ENCODE assay signal across 13 cellular contexts in the genomic region with DNA sequence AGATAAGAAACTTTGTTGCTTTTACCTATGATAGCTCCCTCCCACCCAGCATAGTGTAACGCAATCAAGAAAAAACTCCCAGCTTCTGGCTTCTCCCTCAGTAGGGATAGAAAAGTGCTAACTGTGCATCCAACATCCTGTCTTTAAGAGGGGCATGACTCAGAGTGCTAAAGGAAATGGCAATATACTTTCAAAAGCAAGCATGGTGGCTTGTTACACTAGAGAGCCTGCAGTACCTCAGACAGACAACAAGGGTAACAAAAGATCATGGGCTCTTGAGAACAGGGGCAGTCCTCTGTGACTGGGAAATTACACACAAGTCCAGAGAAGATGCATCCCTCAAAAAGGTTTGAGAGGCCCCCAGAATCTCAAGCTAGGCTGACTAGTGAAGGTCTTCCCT. TPM values are rescaled to one million over a fixed set of nuclear protein-coding genes. Genes with fewer than 3 reads are reported as not detected.
DNase-seq lines count a peak whose midpoint lies in the region; ATAC-seq, FAIRE-seq and TF ChIP-seq lines count a peak whose summit lies in the region.
"Had no signal": no experiment of that assay in that cellular context is flagged by ENCODE, and none has a peak within 500 bp of the region (broad histone marks: within the 10 kb centered on the region; RNA-seq: fewer than 3 reads in every experiment).

No MANE protein-coding gene starts in this region.

- POLR2A ChIA-PET in WTC11 (lab: Charles Lee), result no interaction called here
- POLR2A ChIA-PET in activated CD4-positive, alpha-beta memory T cell treated with anti-CD3 and anti-CD28 coated beads, Interleukin-2, amount 10 ng/mL, durations not matched to agents 7 days and 5 days (lab: Charles Lee), result no interaction called here

- H3K9me3 Mint-ChIP-seq in WTC11, result no peaks in the 10 kb centered on the region
- no peaks in the 10 kb centered on the region for H3K9me3 Mint-ChIP-seq in glutamatergic neuron (ENCODE audit: unreplicated experiment)
- H3K9me3 Mint-ChIP-seq in activated CD4-positive, alpha-beta memory T cell treated with anti-CD3 and anti-CD28 coated beads, Interleukin-2, amount 10 ng/mL, durations not matched to agents 7 days and 5 days, result no peaks in the 10 kb centered on the region

- H3K36me3 Mint-ChIP-seq in WTC11 (no peaks in the 10 kb centered on the region), glutamatergic neuron (ENCODE audit: unreplicated experiment) (no peaks in the 10 kb centered on the region)
- H3K36me3 Mint-ChIP-seq in activated CD4-positive, alpha-beta memory T cell treated with anti-CD3 and anti-CD28 coated beads, Interleukin-2, amount 10 ng/mL, durations not matched to agents 7 days and 5 days (ENCODE audit: low read depth), result no peaks in the 10 kb centered on the region

- H3K4me3 Mint-ChIP-seq in WTC11 (no peak overlapping the region), glutamatergic neuron (ENCODE audit: unreplicated experiment) (no peak overlapping the region)
- H3K4me3 Mint-ChIP-seq in activated CD4-positive, alpha-beta memory T cell treated with anti-CD3 and anti-CD28 coated beads, Interleukin-2, amount 10 ng/mL, durations not matched to agents 7 days and 5 days, result no peak overlapping the region
- H3K4me3 Mint-ChIP-seq: neural crest cell had no signal

- CTCF ChIA-PET in WTC11 (lab: Charles Lee), result no interaction called here
- CTCF ChIA-PET in activated CD4-positive, alpha-beta memory T cell treated with anti-CD3 and anti-CD28 coated beads, Interleukin-2, amount 10 ng/mL, durations not matched to agents 7 days and 5 days (lab: Charles Lee), result no interaction called here

- peak; percentile 39 for DNase-seq in DMS153 (lab: John Stamatoyannopoulos, UW)
- DNase-seq in Kasumi-1 (lab: John Stamatoyannopoulos, UW), result peak; percentile 37 to 38
- DNase-seq in WTC11 (ENCODE audit: low spot score), result no peak
- no peak for DNase-seq in glutamatergic neuron
- no peak for DNase-seq in NCI-H2081 (lab: John Stamatoyannopoulos, UW)
- no peak for DNase-seq in activated CD4-positive, alpha-beta memory T cell treated with anti-CD3 and anti-CD28 coated beads, Interleukin-2, amount 10 ng/mL, durations not matched to agents 7 days and 5 days
- DNase-seq in D721Med (ENCODE audit: insufficient read length, low spot score), result no peak
- no peak for DNase-seq in erythroblast (lab: John Stamatoyannopoulos, UW)
- DNase-seq: activated CD4-positive, alpha-beta T cell treated with anti-CD3 and anti-CD28 coated beads for 48 hours; NCI-H524 treated with DMSO at 0.1 percent for 48 hours; SJCRH30 had no signal

- TF ChIP-seq CTCF in WTC11 (IDR thresholded peaks at IDR 0.05) (no peak), glutamatergic neuron (IDR thresholded peaks at IDR 0.05; ENCODE audit: partially characterized antibody, unreplicated experiment) (peak; percentile 12), D721Med (IDR thresholded peaks at IDR 0.05; ENCODE audit: insufficient read depth, missing control alignments) (no peak)

- H3K27ac Mint-ChIP-seq in WTC11 (no peak overlapping the region), glutamatergic neuron (ENCODE audit: unreplicated experiment) (no peak overlapping the region)
- H3K27ac Mint-ChIP-seq in activated CD4-positive, alpha-beta memory T cell treated with anti-CD3 and anti-CD28 coated beads, Interleukin-2, amount 10 ng/mL, durations not matched to agents 7 days and 5 days, result no peak overlapping the region

- H3K4me1 Mint-ChIP-seq in WTC11 (peaks cover 12% of the 10 kb centered on the region; the same call in 1 of the 2 replicates), glutamatergic neuron (ENCODE audit: low read depth, unreplicated experiment) (peaks cover 11% of the 10 kb centered on the region)
- H3K4me1 Mint-ChIP-seq in activated CD4-positive, alpha-beta memory T cell treated with anti-CD3 and anti-CD28 coated beads, Interleukin-2, amount 10 ng/mL, durations not matched to agents 7 days and 5 days, result peaks cover 9% of the 10 kb centered on the region

- TF ChIP-seq POLR2A in erythroblast (IDR thresholded peaks at IDR 0.05; ENCODE audit: low read length), result no peak

- ATAC-seq in WTC11, result peak; percentile 86

- FAIRE-seq in D721Med (lab: Jason Lieb, UNC), result no peak
- FAIRE-seq: GM18507 had no signal

- H3K27me3 Mint-ChIP-seq in WTC11 (ENCODE audit: low read depth) (no peaks in the 10 kb centered on the region), glutamatergic neuron (ENCODE audit: unreplicated experiment) (no peaks in the 10 kb centered on the region)
- no peaks in the 10 kb centered on the region for H3K27me3 Mint-ChIP-seq in activated CD4-positive, alpha-beta memory T cell treated with anti-CD3 and anti-CD28 coated beads, Interleukin-2, amount 10 ng/mL, durations not matched to agents 7 days and 5 days

TF ChIP-seq in WTC11, 78 proteins besides CTCF, POLR2A, EP300 and RAD21:
- no peak for TF ChIP-seq JUN (CRISPR knock-in tag; IDR thresholded peaks at IDR 0.05)
- TF ChIP-seq SP1 (CRISPR knock-in tag; conservative IDR thresholded peaks at IDR 0.05), result no peak
- no peak for TF ChIP-seq ZBTB21 (CRISPR knock-in tag; IDR thresholded peaks at IDR 0.05; ENCODE audit: borderline replicate concordance)
- TF ChIP-seq PRRX2 (CRISPR knock-in tag; IDR thresholded peaks at IDR 0.05), result no peak

RNA-seq across cellular contexts. Expression of a gene that starts 37.8 kb away (rescaled TPM):
- total RNA-seq in WTC11 (2021) (10.0 to 16.2 TPM (median 14.5 TPM) in 3 replicates), glutamatergic neuron (ENCODE audit: unreplicated experiment) (4.6 TPM)
- 1 to 10 TPM; 4.3 to 5.2 TPM for total RNA-seq in activated CD4-positive, alpha-beta memory T cell treated with anti-CD3 and anti-CD28 coated beads, Interleukin-2, amount 10 ng/mL, durations not matched to agents 7 days and 5 days

Comparison
In these comparisons a context has a peak if more than half of its experiments do, and no peak if none do; other contexts are left out.
1. DNase-seq: peak in DMS153 (single experiment) and Kasumi-1 (2 of 2); none in WTC11 (single experiment), glutamatergic neuron (single experiment), NCI-H2081 (0 of 2), activated CD4-positive, alpha-beta memory T cell treated with anti-CD3 and anti-CD28 coated beads, Interleukin-2, amount 10 ng/mL, durations not matched to agents 7 days and 5 days (single experiment), D721Med (single experiment) and erythroblast (0 of 2).